ENCODE assay signal across 3 cellular contexts in genomic region chr3:129358177-129359101, GRCh38.
TF ChIP-seq lines count a peak whose summit lies in the region.

No MANE protein-coding gene starts in this region.

TF ChIP-seq in SK-N-SH, 30 proteins besides CTCF, POLR2A, EP300 and RAD21:
- TF ChIP-seq MXI1 (IDR thresholded peaks at IDR 0.05; ENCODE audit: low read depth, low read length) (no peak), NFIC (IDR thresholded peaks at IDR 0.05; ENCODE audit: borderline replicate concordance) (no peak), GATA2 (CRISPR knock-in tag; IDR thresholded peaks at IDR 0.05) (peak; percentile 58; the same call in 1 of the 2 replicates), TEAD4 (IDR thresholded peaks at IDR 0.05; ENCODE audit: borderline replicate concordance, insufficient read depth) (no peak)

TF ChIP-seq in SK-N-SH treated with all-trans-retinoic acid at 6 μM for 48 hours, 23 proteins besides CTCF, POLR2A, EP300 and RAD21:
- TF ChIP-seq ZNF70 (CRISPR knock-in tag; IDR thresholded peaks at IDR 0.05) (no peak), PATZ1 (CRISPR knock-in tag; IDR thresholded peaks at IDR 0.05; ENCODE audit: borderline replicate concordance) (no peak)
TF ChIP-seq in SK-N-SH treated with all-trans-retinoic acid at 6 μM for 48 hours: peak in this region for 0.

TF ChIP-seq in H1, 55 proteins besides CTCF, POLR2A, EP300 and RAD21:
- TF ChIP-seq RXRA (IDR thresholded peaks at IDR 0.05; ENCODE audit: insufficient read depth, low read depth, low read length) = no peak
- TF ChIP-seq KDM1A (IDR thresholded peaks at IDR 0.05; ENCODE audit: borderline replicate concordance, low read length) = peak; percentile 85; the same call in 1 of the 2 replicates
- no peak for TF ChIP-seq TBP (IDR thresholded peaks at IDR 0.05; ENCODE audit: low read depth, low read length)
